2 cellular contexts compared by ENCODE assay signal in genomic region chr16:50478021-50478772, GRCh38.
TF ChIP-seq lines count a peak whose summit lies in the region.

No MANE protein-coding gene starts in this region.

TF ChIP-seq in HCT116, 20 proteins besides CTCF, POLR2A, EP300 and RAD21:
- no peak for TF ChIP-seq ZNF274 (IDR thresholded peaks at IDR 0.05; ENCODE audit: low read depth, low read length)
- no peak for TF ChIP-seq SP1 (IDR thresholded peaks at IDR 0.05; ENCODE audit: low read depth)
- TF ChIP-seq EZH2phosphoT487 (IDR thresholded peaks at IDR 0.05; ENCODE audit: borderline replicate concordance) = no peak
- no peak for TF ChIP-seq POLR2AphosphoS5 (IDR thresholded peaks at IDR 0.05; ENCODE audit: low read depth, low read length)
- TF ChIP-seq TCF7L2 (IDR thresholded peaks at IDR 0.05; ENCODE audit: borderline replicate concordance, extremely low read depth, insufficient read depth, insufficient read length) = no peak
- TF ChIP-seq MAX (IDR thresholded peaks at IDR 0.05) = no peak
- no peak for TF ChIP-seq REST (IDR thresholded peaks at IDR 0.05; ENCODE audit: low read depth)
- no peak for TF ChIP-seq ZFX (IDR thresholded peaks at IDR 0.05)
- no peak for TF ChIP-seq FOSL1 (IDR thresholded peaks at IDR 0.05; ENCODE audit: low read depth)
- TF ChIP-seq SRF (IDR thresholded peaks at IDR 0.05; ENCODE audit: low read depth) = no peak
- no peak for TF ChIP-seq CEBPB (IDR thresholded peaks at IDR 0.05; ENCODE audit: low read depth)
- no peak for TF ChIP-seq EZH2 (IDR thresholded peaks at IDR 0.05)
- TF ChIP-seq ZBTB33 (IDR thresholded peaks at IDR 0.05; ENCODE audit: extremely low read depth, insufficient replicate concordance, low read length) = no peak
TF ChIP-seq in HCT116: peak in this region for 0.

TF ChIP-seq in WTC11, 78 proteins besides CTCF, POLR2A, EP300 and RAD21 (continued from another document):
- TF ChIP-seq SMAD4 (CRISPR knock-in tag; IDR thresholded peaks at IDR 0.05) = no peak
